Comparison of ENCODE assay signal across 9 cellular contexts in genomic region chr12:87953257-87953860, GRCh38.
A peak's percentile ranks its signal among the peaks of the same experiment; 100 is the strongest.
DNase-seq lines count a peak whose midpoint lies in the region; ATAC-seq and TF ChIP-seq lines count a peak whose summit lies in the region.
"Had no signal": no experiment of that assay in that cellular context is flagged by ENCODE, and none has a peak within 500 bp of the region (broad histone marks: within the 10 kb centered on the region; RNA-seq: fewer than 3 reads in every experiment).

No MANE protein-coding gene starts in this region.

- H3K9me3 ChIP-seq in DND-41 (ENCODE audit: insufficient read depth, low read length, severe bottlenecking) (no peaks in the 10 kb centered on the region), left lung (no peaks in the 10 kb centered on the region), gastrocnemius medialis (no peaks in the 10 kb centered on the region)
- H3K9me3 ChIP-seq: neutrophil had no signal

- H2AFZ ChIP-seq in DND-41 (ENCODE audit: low read depth, low read length) = no peak overlapping the region

- H3K36me3 ChIP-seq in DND-41 (ENCODE audit: insufficient read depth, low read length) = no peaks in the 10 kb centered on the region
- H3K36me3 ChIP-seq in left lung = no peaks in the 10 kb centered on the region
- no peaks in the 10 kb centered on the region for H3K36me3 ChIP-seq in gastrocnemius medialis
- H3K36me3 ChIP-seq: neutrophil had no signal

- H3K27ac ChIP-seq in DND-41 (ENCODE audit: low read length) (no peak overlapping the region), RWPE1 (no peak overlapping the region), left lung (no peak overlapping the region), gastrocnemius medialis (no peak overlapping the region)
- H3K27ac ChIP-seq: neutrophil had no signal

- H3K27me3 ChIP-seq in DND-41 (ENCODE audit: insufficient read depth, low read length, poor library complexity) (no peaks in the 10 kb centered on the region), left lung (no peaks in the 10 kb centered on the region), gastrocnemius medialis (no peaks in the 10 kb centered on the region)
- H3K27me3 ChIP-seq: neutrophil had no signal

- CTCF ChIA-PET in RWPE1 (lab: Yijun Ruan, JAX) = interaction anchor here (0.6 kb wide), 2 partner anchors 85 to 686 kb away, joined by 3 read pairs; no protein-coding TSS in a partner anchor

- H3K4me1 Mint-ChIP-seq in type B pancreatic cell (ENCODE audit: unreplicated experiment) = peaks cover 10% of the 10 kb centered on the region
- no peaks in the 10 kb centered on the region for H3K4me1 Mint-ChIP-seq in activated T-helper 17 cell treated with anti-CD3 and anti-CD28 coated beads, Interleukin-2, amount 50 U/mL, for 72 hours

- H3K27ac Mint-ChIP-seq in type B pancreatic cell = no peak overlapping the region
- H3K27ac Mint-ChIP-seq in activated T-helper 17 cell treated with anti-CD3 and anti-CD28 coated beads, Interleukin-2, amount 50 U/mL, for 72 hours = no peak overlapping the region

- POLR2A ChIA-PET in RWPE1 (lab: Yijun Ruan, JAX; ENCODE audit: low non-redundant PET) = no interaction called here

- intact Hi-C loops in left lung (cut with DNase I) = no loop called here
- intact Hi-C loops in gastrocnemius medialis (cut with DNase I; ENCODE audit: low total_unique reads) = no loop called here

- H3K4me3 ChIP-seq in DND-41 (ENCODE audit: low read depth in 1 of 2, low read length in 2 of 2) = no peak overlapping the region
- H3K4me3 ChIP-seq in fibroblast of villous mesenchyme (ENCODE audit: low read depth, low read length) = no peak overlapping the region
- no peak overlapping the region for H3K4me3 ChIP-seq in left lung
- H3K4me3 ChIP-seq in gastrocnemius medialis = no peak overlapping the region

- no peak overlapping the region for H3K4me3 Mint-ChIP-seq in type B pancreatic cell
- H3K4me3 Mint-ChIP-seq in activated T-helper 17 cell treated with anti-CD3 and anti-CD28 coated beads, Interleukin-2, amount 50 U/mL, for 72 hours = no peak overlapping the region

- H3K4me2 ChIP-seq in DND-41 (ENCODE audit: insufficient read depth, low read length) = no peak overlapping the region

- H3K4me1 ChIP-seq in DND-41 (ENCODE audit: insufficient read depth, low read length) (no peaks in the 10 kb centered on the region), left lung (no peaks in the 10 kb centered on the region), gastrocnemius medialis (no peaks in the 10 kb centered on the region)

- in situ Hi-C loops in gastrocnemius medialis (cut with MboI; ENCODE audit: low sequenced_read_pairs in 4 of 4) = no loop called here

- no peaks in the 10 kb centered on the region for H3K36me3 Mint-ChIP-seq in type B pancreatic cell
- H3K36me3 Mint-ChIP-seq in activated T-helper 17 cell treated with anti-CD3 and anti-CD28 coated beads, Interleukin-2, amount 50 U/mL, for 72 hours (ENCODE audit: low read depth) = no peaks in the 10 kb centered on the region

- H3K9me3 Mint-ChIP-seq in type B pancreatic cell = peaks cover 7% of the 10 kb centered on the region
- no peaks in the 10 kb centered on the region for H3K9me3 Mint-ChIP-seq in activated T-helper 17 cell treated with anti-CD3 and anti-CD28 coated beads, Interleukin-2, amount 50 U/mL, for 72 hours

- H3K9ac ChIP-seq in DND-41 (ENCODE audit: low read depth, low read length) = no peak overlapping the region

- TF ChIP-seq POLR2A in gastrocnemius medialis (IDR thresholded peaks at IDR 0.05) = no peak

- no peaks in the 10 kb centered on the region for H4K20me1 ChIP-seq in DND-41 (ENCODE audit: insufficient read depth, low read length)

- DNase-seq in DND-41 (no peak), HS-27A (ENCODE audit: low read depth) (peak; percentile 20), RWPE1 (ENCODE audit: low spot score) (peak; percentile 34), fibroblast of villous mesenchyme (ENCODE audit: low read depth) (peak; percentile 37), type B pancreatic cell (ENCODE audit: extremely low spot score, unreplicated experiment) (no peak), left lung (no peak), gastrocnemius medialis (no peak)

- H3K79me2 ChIP-seq in DND-41 (ENCODE audit: insufficient read depth, low read length) = no peaks in the 10 kb centered on the region

- TF ChIP-seq CTCF in DND-41 (IDR thresholded peaks at IDR 0.05; ENCODE audit: borderline replicate concordance, extremely low read depth, low read length, poor library complexity, severe bottlenecking) = peak; percentile 68
- TF ChIP-seq CTCF in RWPE1 (conservative IDR thresholded peaks at IDR 0.05; ENCODE audit: low read depth) = peak; percentile 61
- peak; percentile 49 for TF ChIP-seq CTCF in fibroblast of villous mesenchyme (IDR thresholded peaks at IDR 0.05; ENCODE audit: insufficient read depth, low read depth, low read length)
- TF ChIP-seq CTCF in type B pancreatic cell (conservative IDR thresholded peaks at IDR 0.05) = peak; percentile 83
- peak in 1 of 2 donors; percentile 18 for TF ChIP-seq CTCF in left lung (IDR thresholded peaks at IDR 0.05)
- TF ChIP-seq CTCF in gastrocnemius medialis (IDR thresholded peaks at IDR 0.05 in 4 of 5, conservative IDR thresholded peaks at IDR 0.05 in 1 of 5) = no peak

- ATAC-seq in DND-41 (ENCODE audit: insufficient read depth, low read depth) = peak; percentile 63; the same call in 2 of the 3 replicates
- no peak for ATAC-seq in activated T-helper 17 cell treated with anti-CD3 and anti-CD28 coated beads, Interleukin-2, amount 50 U/mL, for 72 hours (replicated peaks)
- ATAC-seq in left lung = no peak
- ATAC-seq in gastrocnemius medialis = no peak

- H3K27me3 Mint-ChIP-seq in type B pancreatic cell = no peaks in the 10 kb centered on the region
- H3K27me3 Mint-ChIP-seq in activated T-helper 17 cell treated with anti-CD3 and anti-CD28 coated beads, Interleukin-2, amount 50 U/mL, for 72 hours = no peaks in the 10 kb centered on the region

Comparison
In these comparisons a context has a peak if more than half of its experiments do, and no peak if none do; other contexts are left out.
1. DNase-seq: peak in HS-27A (single experiment), RWPE1 (single experiment) and fibroblast of villous mesenchyme (single experiment); none in DND-41 (single experiment), type B pancreatic cell (single experiment), left lung (0 of 2) and gastrocnemius medialis (0 of 2).
2. CTCF ChIP-seq: peak in DND-41 (single experiment), RWPE1 (single experiment), fibroblast of villous mesenchyme (single experiment) and type B pancreatic cell (single experiment); none in gastrocnemius medialis (0 of 5).